ENCODE assay signal across 1 cellular context in the genomic region with DNA sequence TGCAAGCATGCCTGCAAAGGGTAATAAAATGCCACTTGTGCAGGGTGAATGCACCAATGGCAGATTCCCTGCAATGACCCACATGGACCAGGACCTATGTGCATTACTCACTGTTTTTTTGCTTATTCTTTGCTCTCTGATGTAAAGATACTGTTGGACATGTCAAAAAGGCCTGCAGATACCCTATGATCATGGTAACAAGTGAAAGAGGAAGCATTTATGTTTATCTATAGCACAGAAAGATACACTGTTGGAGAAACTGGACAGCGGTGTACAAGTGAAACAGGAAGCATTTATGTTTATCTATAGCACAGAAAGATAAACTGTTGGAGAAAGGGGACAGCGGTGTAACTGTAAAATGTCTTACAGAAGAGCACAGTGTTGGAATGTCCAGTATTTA.
TF ChIP-seq lines count a peak whose summit lies in the region.

No MANE protein-coding gene starts in this region.

TF ChIP-seq in K562, 482 proteins besides CTCF, POLR2A, EP300 and RAD21 (continued from another document):
- TF ChIP-seq, protein P1, sequence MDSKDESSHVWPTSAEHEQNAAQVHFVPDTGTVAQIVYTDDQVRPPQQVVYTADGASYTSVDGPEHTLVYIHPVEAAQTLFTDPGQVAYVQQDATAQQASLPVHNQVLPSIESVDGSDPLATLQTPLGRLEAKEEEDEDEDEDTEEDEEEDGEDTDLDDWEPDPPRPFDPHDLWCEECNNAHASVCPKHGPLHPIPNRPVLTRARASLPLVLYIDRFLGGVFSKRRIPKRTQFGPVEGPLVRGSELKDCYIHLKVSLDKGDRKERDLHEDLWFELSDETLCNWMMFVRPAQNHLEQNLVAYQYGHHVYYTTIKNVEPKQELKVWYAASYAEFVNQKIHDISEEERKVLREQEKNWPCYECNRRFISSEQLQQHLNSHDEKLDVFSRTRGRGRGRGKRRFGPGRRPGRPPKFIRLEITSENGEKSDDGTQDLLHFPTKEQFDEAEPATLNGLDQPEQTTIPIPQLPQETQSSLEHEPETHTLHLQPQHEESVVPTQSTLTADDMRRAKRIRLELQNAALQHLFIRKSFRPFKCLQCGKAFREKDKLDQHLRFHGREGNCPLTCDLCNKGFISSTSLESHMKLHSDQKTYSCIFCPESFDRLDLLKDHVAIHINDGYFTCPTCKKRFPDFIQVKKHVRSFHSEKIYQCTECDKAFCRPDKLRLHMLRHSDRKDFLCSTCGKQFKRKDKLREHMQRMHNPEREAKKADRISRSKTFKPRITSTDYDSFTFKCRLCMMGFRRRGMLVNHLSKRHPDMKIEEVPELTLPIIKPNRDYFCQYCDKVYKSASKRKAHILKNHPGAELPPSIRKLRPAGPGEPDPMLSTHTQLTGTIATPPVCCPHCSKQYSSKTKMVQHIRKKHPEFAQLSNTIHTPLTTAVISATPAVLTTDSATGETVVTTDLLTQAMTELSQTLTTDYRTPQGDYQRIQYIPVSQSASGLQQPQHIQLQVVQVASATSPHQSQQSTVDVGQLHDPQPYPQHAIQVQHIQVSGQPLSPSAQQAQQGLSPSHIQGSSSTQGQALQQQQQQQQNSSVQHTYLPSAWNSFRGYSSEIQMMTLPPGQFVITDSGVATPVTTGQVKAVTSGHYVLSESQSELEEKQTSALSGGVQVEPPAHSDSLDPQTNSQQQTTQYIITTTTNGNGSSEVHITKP (IDR thresholded peaks at IDR 0.05; ENCODE audit: partially characterized antibody) = no peak
- TF ChIP-seq, protein P2, sequence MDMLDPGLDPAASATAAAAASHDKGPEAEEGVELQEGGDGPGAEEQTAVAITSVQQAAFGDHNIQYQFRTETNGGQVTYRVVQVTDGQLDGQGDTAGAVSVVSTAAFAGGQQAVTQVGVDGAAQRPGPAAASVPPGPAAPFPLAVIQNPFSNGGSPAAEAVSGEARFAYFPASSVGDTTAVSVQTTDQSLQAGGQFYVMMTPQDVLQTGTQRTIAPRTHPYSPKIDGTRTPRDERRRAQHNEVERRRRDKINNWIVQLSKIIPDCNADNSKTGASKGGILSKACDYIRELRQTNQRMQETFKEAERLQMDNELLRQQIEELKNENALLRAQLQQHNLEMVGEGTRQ (CRISPR knock-in tag; IDR thresholded peaks at IDR 0.05) = no peak
- TF ChIP-seq POLR2B (IDR thresholded peaks at IDR 0.05; ENCODE audit: low read depth, partially characterized antibody) (no peak), GABPB2 (CRISPR knock-in tag; conservative IDR thresholded peaks at IDR 0.05) (no peak), ARID1B (IDR thresholded peaks at IDR 0.05) (0 out of 2 replicates have a peak, but pooled peaks have one; percentile 40), THRA (IDR thresholded peaks at IDR 0.05) (no peak), SOX6 (IDR thresholded peaks at IDR 0.05) (peak; percentile 18; the same call in 1 of the 2 replicates), PML (IDR thresholded peaks at IDR 0.05; ENCODE audit: low read length) (no peak), NCOA2 (IDR thresholded peaks at IDR 0.05; ENCODE audit: partially characterized antibody in 2 of 2) (no peak), ATF1 (CRISPR knock-in tag; IDR thresholded peaks at IDR 0.05) (no peak), ATF1 (tag; IDR thresholded peaks at IDR 0.05) (0 out of 2 replicates have a peak, but pooled peaks have one; percentile 22)
